In the genomic region with DNA sequence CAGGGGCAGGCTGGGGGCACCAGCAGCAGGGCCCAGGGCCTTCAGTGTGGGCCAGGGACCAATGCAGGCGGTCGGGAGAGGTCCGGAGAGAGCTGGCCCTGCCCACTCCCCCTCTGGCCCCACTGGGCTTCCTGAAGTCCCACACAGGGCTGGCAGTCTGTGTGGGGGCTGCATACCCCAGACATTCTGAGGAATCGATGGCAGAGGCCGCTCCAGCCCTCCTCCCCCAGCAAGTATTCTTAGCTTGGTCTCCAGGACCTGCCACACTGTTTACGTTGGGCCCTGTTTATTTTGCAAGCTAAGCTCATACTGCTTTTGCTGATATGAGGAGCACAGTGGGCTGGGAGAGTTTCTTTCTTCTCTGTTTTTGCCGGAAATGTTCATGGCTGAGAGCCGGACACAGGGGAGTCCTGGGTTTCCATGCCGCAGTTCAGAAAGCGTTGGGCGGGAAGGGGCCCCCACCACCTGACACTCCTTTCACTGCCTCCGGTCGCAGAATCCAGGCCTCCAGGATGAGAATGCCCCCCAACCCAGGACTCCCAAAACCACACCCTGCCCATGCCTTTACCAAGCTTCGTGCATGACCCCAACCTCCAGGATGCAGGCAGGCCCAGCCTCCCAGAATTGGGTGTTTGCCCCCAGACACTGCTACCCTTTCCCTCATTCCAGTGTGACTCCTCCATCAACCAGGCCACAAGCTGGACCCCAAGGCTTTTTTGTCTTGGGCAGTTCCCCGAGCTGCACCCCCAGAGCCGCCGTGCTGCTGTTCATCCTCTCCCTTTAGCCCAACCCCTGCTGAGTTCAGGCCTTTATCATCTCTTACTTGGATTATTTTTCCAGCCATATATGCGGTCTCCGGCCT, we compare ENCODE assay signal across 10 cellular contexts.
DNase-seq lines count a peak whose midpoint lies in the region; ATAC-seq and TF ChIP-seq lines count a peak whose summit lies in the region.
"Had no signal": no experiment of that assay in that cellular context is flagged by ENCODE, and none has a peak within 500 bp of the region (broad histone marks: within the 10 kb centered on the region; RNA-seq: fewer than 3 reads in every experiment).

No MANE protein-coding gene starts in this region.

- BruUV-seq in MCF 10A (replicated peaks; lab: Mats Ljungman, UMichigan): no TSS peak
- BruUV-seq in mammary epithelial cell (replicated peaks; lab: Mats Ljungman, UMichigan): no TSS peak

- POLR2A ChIA-PET in MCF 10A (lab: Yijun Ruan, JAX): interaction anchor here (1.4 kb wide), 1 partner anchor 9 kb away, joined by 3 read pairs; no protein-coding TSS in a partner anchor

- no peaks in the 10 kb centered on the region for H3K9me3 ChIP-seq in mammary epithelial cell (replicated peaks; ENCODE audit: insufficient read depth, low read length)
- H3K9me3 ChIP-seq in vagina: no peaks in the 10 kb centered on the region

- intact Hi-C loops in MCF 10A (cut with micrococcal nuclease) (no loop called here), mammary epithelial cell (cut with micrococcal nuclease) (no loop called here), head of caudate nucleus (cut with DNase I) (no loop called here), vagina (cut with DNase I) (no loop called here)

- dilution Hi-C loops in mammary epithelial cell (cut with HindIII; ENCODE audit: low sequenced_read_pairs): loop anchor here (5.0 kb wide), 1 partner anchor 91 kb away; no protein-coding TSS in a partner anchor

- peaks cover 15% of the 10 kb centered on the region for H3K4me1 ChIP-seq in mammary epithelial cell (ENCODE audit: insufficient read depth, low read length)
- H3K4me1 ChIP-seq in vagina: peaks cover 37% of the 10 kb centered on the region

- CTCF ChIA-PET in MCF 10A (lab: Yijun Ruan, JAX) (interaction anchor here (1.1 kb wide), 1 partner anchor 108 kb away, joined by 6 read pairs; no protein-coding TSS in a partner anchor), mammary epithelial cell (lab: Charles Lee; ENCODE audit: low non-redundant PET) (no interaction called here)

- H3K4me3 Mint-ChIP-seq in MCF 10A (ENCODE audit: unreplicated experiment) (no peak overlapping the region), neural crest cell (no peak overlapping the region)

- ATAC-seq in GM21737 (IDR thresholded peaks at IDR 0.05; ENCODE audit: unreplicated experiment): no peak

- in situ Hi-C loops in mammary epithelial cell (cut with MboI; ENCODE audit: low sequenced_read_pairs in 2 of 2): no loop called here

- TF ChIP-seq CTCF in MCF 10A (IDR thresholded peaks at IDR 0.05; ENCODE audit: unreplicated experiment) (no peak), mammary epithelial cell (conservative IDR thresholded peaks at IDR 0.05 in 1 of 2, IDR thresholded peaks at IDR 0.05 in 1 of 2; ENCODE audit: extremely low read depth in 1 of 2, insufficient read depth in 1 of 2, low read depth in 1 of 2, low read length in 2 of 2) (no peak), neural crest cell (conservative IDR thresholded peaks at IDR 0.05) (no peak), vagina (IDR thresholded peaks at IDR 0.05) (no peak)

- no peak overlapping the region for H3K4me2 ChIP-seq in mammary epithelial cell (ENCODE audit: insufficient read depth, low read depth, low read length)

- H3K27ac ChIP-seq in mammary epithelial cell (ENCODE audit: insufficient read depth, low read depth, low read length) (no peak overlapping the region), vagina (no peak overlapping the region)

- TF ChIP-seq POLR2A in vagina (IDR thresholded peaks at IDR 0.05): no peak

- WGBS in mammary epithelial cell (ENCODE audit: low coverage, missing lambda C conversion rate): 87% methylated on average over 17 of the region's 19 CpGs

- H3K27me3 Mint-ChIP-seq in MCF 10A (ENCODE audit: insufficient read depth, unreplicated experiment) (no peaks in the 10 kb centered on the region), neural crest cell (ENCODE audit: low read depth) (no peaks in the 10 kb centered on the region)

- no peaks in the 10 kb centered on the region for H4K20me1 ChIP-seq in mammary epithelial cell (ENCODE audit: insufficient read depth, low read length)

- H3K36me3 Mint-ChIP-seq in MCF 10A (ENCODE audit: insufficient read depth, unreplicated experiment): no peaks in the 10 kb centered on the region
- H3K36me3 Mint-ChIP-seq in neural crest cell (ENCODE audit: low read depth): peaks cover 6% of the 10 kb centered on the region

- H2AFZ ChIP-seq in mammary epithelial cell (ENCODE audit: low read depth, low read length): no peak overlapping the region

- H3K9ac ChIP-seq in mammary epithelial cell (ENCODE audit: insufficient read depth, low read length): no peak overlapping the region

- H3K27ac Mint-ChIP-seq in MCF 10A (ENCODE audit: low read depth, unreplicated experiment) (peak overlapping the region; percentile 46), neural crest cell (ENCODE audit: unreplicated experiment) (no peak overlapping the region)
- H3K27ac Mint-ChIP-seq: activated T-helper 2 cell treated with anti-CD3 and anti-CD28 coated beads, Interferon-gamma antibody, Interleukin-2, Interleukin-4, amounts not matched to agents 10 μg/mL and 5 μg/mL and 100 μg/mL, durations not matched to agents 14 hours and 24 hours and 36 hours had no signal

- H3K79me2 ChIP-seq in mammary epithelial cell (ENCODE audit: insufficient read depth, low read length): no peaks in the 10 kb centered on the region

- H3K9me3 Mint-ChIP-seq in MCF 10A (ENCODE audit: unreplicated experiment) (peaks cover 8% of the 10 kb centered on the region), neural crest cell (peaks cover 2% of the 10 kb centered on the region)
- H3K9me3 Mint-ChIP-seq: activated T-helper 2 cell treated with anti-CD3 and anti-CD28 coated beads, Interferon-gamma antibody, Interleukin-2, Interleukin-4, amounts not matched to agents 10 μg/mL and 5 μg/mL and 100 μg/mL, durations not matched to agents 14 hours and 24 hours and 36 hours had no signal

- H3K36me3 ChIP-seq in mammary epithelial cell (ENCODE audit: insufficient read depth, low read length): no peaks in the 10 kb centered on the region
- no peaks in the 10 kb centered on the region for H3K36me3 ChIP-seq in vagina

- peaks cover 15% of the 10 kb centered on the region for H3K4me1 Mint-ChIP-seq in MCF 10A (ENCODE audit: insufficient read depth, unreplicated experiment)
- peaks cover 26% of the 10 kb centered on the region for H3K4me1 Mint-ChIP-seq in neural crest cell

- DNase-seq in MCF 10A (ENCODE audit: unreplicated experiment) (no peak), mammary epithelial cell (no peak), head of caudate nucleus (peak in 28 of 42 donors; percentile 0 to 33 (median 8)), neural crest cell (ENCODE audit: low read depth, low spot score) (peak; percentile 1), vagina (ENCODE audit: extremely low spot score in 2 of 2) (peak; percentile 74 to 92), NCI-H510A treated with DMSO at 0.1 percent for 48 hours (lab: John Stamatoyannopoulos, UW) (no peak), COLO829 (ENCODE audit: low spot score) (no peak)
- DNase-seq: effector memory CD4-positive, alpha-beta T cell had no signal

- H3K27me3 ChIP-seq in mammary epithelial cell (ENCODE audit: insufficient read depth, low read length) (peaks cover 6% of the 10 kb centered on the region), vagina (no peaks in the 10 kb centered on the region)

- no peak overlapping the region for H3K4me3 ChIP-seq in mammary epithelial cell (replicated peaks in 1 of 3; ENCODE audit: insufficient read depth in 1 of 3, low read depth in 2 of 3, low read length in 3 of 3)
- H3K4me3 ChIP-seq in vagina: no peak overlapping the region

Comparison
In these comparisons a context has a peak if more than half of its experiments do, and no peak if none do; other contexts are left out.
1. DNase-seq: peak in head of caudate nucleus (28 of 42), neural crest cell (single experiment) and vagina (2 of 2); none in MCF 10A (single experiment), mammary epithelial cell (single experiment), NCI-H510A treated with DMSO at 0.1 percent for 48 hours (single experiment) and COLO829 (single experiment).